In genomic region chr4:40980318-40980883, GRCh38 we compare ENCODE assay signal across 8 cellular contexts.
A peak's percentile ranks its signal among the peaks of the same experiment; 100 is the strongest.
DNase-seq lines count a peak whose midpoint lies in the region; ATAC-seq and TF ChIP-seq lines count a peak whose summit lies in the region.

No MANE protein-coding gene starts in this region.

- no peak for TF ChIP-seq POLR2A in esophagus squamous epithelium (IDR thresholded peaks at IDR 0.05)

- H3K4me1 Mint-ChIP-seq in activated T-cell treated with anti-CD3 and anti-CD28 coated beads, Interleukin-2, amount 50 U/mL, for 4 hours (ENCODE audit: low read depth): no peaks in the 10 kb centered on the region

- WGBS in esophagus squamous epithelium, 2 donors: 22 to 30% methylated on average over 1 of the region's 1 CpG

- DNase-seq in D341Med (ENCODE audit: low spot score): peak; percentile 65
- peak; percentile 22 for DNase-seq in HCEC 1CT
- DNase-seq in WERI-Rb-1: no peak
- DNase-seq in left lung: no peak
- no peak for DNase-seq in activated T-cell treated with anti-CD3 and anti-CD28 coated beads, Interleukin-2, amount 50 U/mL, for 4 hours
- DNase-seq in MG63: no peak
- no peak for DNase-seq in esophagus squamous epithelium (lab: John Stamatoyannopoulos, UW)

- H3K36me3 ChIP-seq in WERI-Rb-1 (no peaks in the 10 kb centered on the region), left lung (no peaks in the 10 kb centered on the region), MG63 (no peaks in the 10 kb centered on the region), esophagus squamous epithelium (no peaks in the 10 kb centered on the region)

- no peaks in the 10 kb centered on the region for H3K36me3 Mint-ChIP-seq in activated T-cell treated with anti-CD3 and anti-CD28 coated beads, Interleukin-2, amount 50 U/mL, for 4 hours (ENCODE audit: insufficient read depth)

- H3K27me3 Mint-ChIP-seq in activated T-cell treated with anti-CD3 and anti-CD28 coated beads, Interleukin-2, amount 50 U/mL, for 4 hours (ENCODE audit: low read depth): no peaks in the 10 kb centered on the region

- H3K9me3 ChIP-seq in WERI-Rb-1 (ENCODE audit: severe bottlenecking) (no peaks in the 10 kb centered on the region), left lung (no peaks in the 10 kb centered on the region), MG63 (no peaks in the 10 kb centered on the region), esophagus squamous epithelium (no peaks in the 10 kb centered on the region)

- ATAC-seq in left lung: peak; percentile 78
- no peak for ATAC-seq in activated T-cell treated with anti-CD3 and anti-CD28 coated beads, Interleukin-2, amount 50 U/mL, for 4 hours
- no peak for ATAC-seq in HG02884 (IDR thresholded peaks at IDR 0.05; ENCODE audit: unreplicated experiment)

- H3K4me1 ChIP-seq in left lung (peaks cover 0 to 3% of the 10 kb centered on the region in 2 donors), esophagus squamous epithelium (peaks cover 0 to 5% (median 0%) of the 10 kb centered on the region in 3 donors)

- H3K4me3 Mint-ChIP-seq in activated T-cell treated with anti-CD3 and anti-CD28 coated beads, Interleukin-2, amount 50 U/mL, for 4 hours: no peak overlapping the region

- H3K9me3 Mint-ChIP-seq in activated T-cell treated with anti-CD3 and anti-CD28 coated beads, Interleukin-2, amount 50 U/mL, for 4 hours: no peaks in the 10 kb centered on the region

- H3K27me3 ChIP-seq in WERI-Rb-1 (ENCODE audit: insufficient read depth, low read depth, severe bottlenecking) (no peaks in the 10 kb centered on the region), left lung (no peaks in the 10 kb centered on the region), MG63 (no peaks in the 10 kb centered on the region), esophagus squamous epithelium (no peaks in the 10 kb centered on the region)

- no peak overlapping the region for H3K4me3 ChIP-seq in WERI-Rb-1 (ENCODE audit: low read depth, low read length)
- no peak overlapping the region for H3K4me3 ChIP-seq in left lung
- no peak overlapping the region for H3K4me3 ChIP-seq in MG63
- no peak overlapping the region for H3K4me3 ChIP-seq in esophagus squamous epithelium

- intact Hi-C loops in left lung (cut with DNase I): no loop called here
- intact Hi-C loops in esophagus squamous epithelium (cut with DNase I): no loop called here

- TF ChIP-seq CTCF in WERI-Rb-1 (IDR thresholded peaks at IDR 0.05; ENCODE audit: low read depth, low read length) (peak; percentile 69), left lung (IDR thresholded peaks at IDR 0.05) (peak; percentile 14 to 24), esophagus squamous epithelium (IDR thresholded peaks at IDR 0.05) (peak in 1 of 6 experiments; percentile 22)

- H3K27ac ChIP-seq in WERI-Rb-1 (no peak overlapping the region), left lung (no peak overlapping the region), esophagus squamous epithelium (no peak overlapping the region)

Comparison
In these comparisons a context has a peak if more than half of its experiments do, and no peak if none do; other contexts are left out.
1. DNase-seq: peak in D341Med (single experiment) and HCEC 1CT (single experiment); none in WERI-Rb-1 (single experiment), left lung (0 of 2), activated T-cell treated with anti-CD3 and anti-CD28 coated beads, Interleukin-2, amount 50 U/mL, for 4 hours (single experiment), MG63 (single experiment) and esophagus squamous epithelium (single experiment).